Comparison of ENCODE assay signal across 34 cellular contexts in genomic region chr4:150419939-150420338, GRCh38.
"Had no signal": no experiment of that assay in that cellular context is flagged by ENCODE, and none has a peak within 500 bp of the region (broad histone marks: within the 10 kb centered on the region; RNA-seq: fewer than 3 reads in every experiment).

No MANE protein-coding gene starts in this region.

- DNase-seq: Karpas-422, Kasumi-1, MG63, MM.1S, MV-4-11, NCI-H1048, NCI-H1092, NCI-H1092 treated with DMSO at 0.1 percent for 48 hours, NCI-H1105, NCI-H1105 treated with DMSO at 0.1 percent for 48 hours, NCI-H1417, NCI-H1417 treated with DMSO at 0.1 percent for 48 hours, NCI-H1436, NCI-H1436 treated with DMSO at 0.1 percent for 48 hours, NCI-H146, NCI-H1694, NCI-H1694 treated with DMSO at 0.1 percent for 48 hours, NCI-H187, NCI-H187 treated with DMSO at 0.1 percent for 48 hours, NCI-H1930, NCI-H2029, NCI-H2029 treated with DMSO at 0.1 percent for 48 hours, NCI-H2081, NCI-H2081 treated with DMSO at 0.1 percent for 48 hours, NCI-H2107, NCI-H2171, NCI-H2171 treated with DMSO at 0.1 percent for 48 hours, NCI-H2227 treated with DMSO at 0.1 percent for 48 hours, NCI-H226, NCI-H345, NCI-H446, NCI-H446 treated with DMSO at 0.1 percent for 48 hours, NCI-H510A had no signal

- H3K27ac ChIP-seq: KMS-11 had no signal

- H3K27me3 ChIP-seq: MG63 had no signal

- H3K9me3 ChIP-seq: MG63 had no signal

- H3K4me3 ChIP-seq: MG63 had no signal

- H3K36me3 ChIP-seq: MG63 had no signal
